Comparison of ENCODE assay signal across 1 cellular context in the genomic region with DNA sequence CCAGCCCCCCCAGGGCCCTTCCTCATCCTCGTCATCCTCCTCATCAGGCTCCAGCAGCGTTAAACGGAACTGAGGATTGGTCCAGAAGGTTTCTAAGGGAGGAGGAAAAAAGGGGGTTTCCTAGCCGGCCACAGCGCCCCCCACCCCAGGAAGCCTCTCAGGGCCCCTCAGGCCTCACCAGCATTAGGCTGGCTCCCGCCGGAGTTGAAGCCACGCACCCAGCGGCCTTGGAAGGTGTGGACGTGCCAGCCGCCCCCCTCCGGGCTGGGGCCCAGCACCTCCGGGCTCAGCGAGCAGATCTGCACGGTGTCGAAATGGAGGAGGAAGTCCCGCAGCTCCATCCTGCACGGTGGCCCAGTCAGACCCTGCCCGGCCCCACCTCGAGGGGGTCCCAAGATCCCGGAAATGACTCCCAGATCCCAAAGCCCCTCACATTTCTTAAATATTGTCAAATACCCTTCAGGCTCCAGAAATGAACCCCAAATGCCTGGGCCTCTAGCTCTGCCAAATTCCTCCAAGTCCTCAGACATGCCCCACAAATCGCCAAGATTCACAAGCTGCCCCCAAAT.
TF ChIP-seq lines count a peak whose summit lies in the region.

No MANE protein-coding gene starts in this region.

TF ChIP-seq in GM12891, 5 proteins besides CTCF, POLR2A, EP300 and RAD21:
- TF ChIP-seq PAX5 (IDR thresholded peaks at IDR 0.05; ENCODE audit: insufficient read depth, low read length, severe bottlenecking) (no peak), POLR2AphosphoS5 (IDR thresholded peaks at IDR 0.05; ENCODE audit: low read depth, low read length) (no peak), SPI1 (IDR thresholded peaks at IDR 0.05; ENCODE audit: low read depth, low read length) (no peak), TAF1 (IDR thresholded peaks at IDR 0.05; ENCODE audit: low read depth, low read length) (no peak), POU2F2 (IDR thresholded peaks at IDR 0.05; ENCODE audit: low read depth, low read length) (no peak)
